ENCODE assay signal across 9 cellular contexts in genomic region chr16:67862623-67863583, GRCh38. TPM values are rescaled to one million over a fixed set of nuclear protein-coding genes. Genes with fewer than 3 reads are reported as not detected.
A peak's percentile ranks its signal among the peaks of the same experiment; 100 is the strongest.
DNase-seq lines count a peak whose midpoint lies in the region; ATAC-seq and TF ChIP-seq lines count a peak whose summit lies in the region.
"Had no signal": no experiment of that assay in that cellular context is flagged by ENCODE, and none has a peak within 500 bp of the region (broad histone marks: within the 10 kb centered on the region; RNA-seq: fewer than 3 reads in every experiment).

No MANE protein-coding gene starts in this region.

- peaks cover 46% of the 10 kb centered on the region for H4K20me1 ChIP-seq in osteoblast (ENCODE audit: insufficient read depth, low read length)

- H3K4me3 ChIP-seq in adipocyte (ENCODE audit: low read length) (peak overlapping the region; percentile 71), gastroesophageal sphincter (no peak overlapping the region), osteoblast (ENCODE audit: insufficient read depth, low read length) (peak overlapping the region; percentile 27)

- ATAC-seq in gastroesophageal sphincter (peak; percentile 90), HG02852 (IDR thresholded peaks at IDR 0.05; ENCODE audit: unreplicated experiment) (no peak)

- H3K36me3 ChIP-seq in adipocyte (ENCODE audit: control insufficient read depth, insufficient read depth, low read length, severe bottlenecking) (peaks cover 14% of the 10 kb centered on the region), gastroesophageal sphincter (peaks cover 0 to 38% of the 10 kb centered on the region in 2 donors), osteoblast (ENCODE audit: insufficient read depth, low read length) (peaks cover 47% of the 10 kb centered on the region)

- peak overlapping the region; percentile 76 for H3K9ac ChIP-seq in adipocyte (ENCODE audit: low read length)

- no peak for TF ChIP-seq POLR2A in gastroesophageal sphincter (IDR thresholded peaks at IDR 0.05)

- H3K4me1 ChIP-seq in adipocyte (ENCODE audit: control insufficient read depth, insufficient read depth, low read length) (peaks cover 59% of the 10 kb centered on the region), gastroesophageal sphincter (peaks cover 2 to 67% (median 34%) of the 10 kb centered on the region in 3 donors), osteoblast (ENCODE audit: insufficient read depth, low read length) (peaks cover 44% of the 10 kb centered on the region)

- H3K9me3 ChIP-seq in adipocyte (ENCODE audit: control insufficient read depth, low read length) (no peaks in the 10 kb centered on the region), gastroesophageal sphincter (no peaks in the 10 kb centered on the region), osteoblast (ENCODE audit: low read depth, low read length) (no peaks in the 10 kb centered on the region)

- H3K79me2 ChIP-seq in osteoblast (ENCODE audit: insufficient read depth, low read length) = peaks cover 95% of the 10 kb centered on the region

- 20 to 71% methylated on average over 3 to 8 of the region's 11 CpGs for WGBS in gastroesophageal sphincter (ENCODE audit: low coverage in 1 of 2), 2 donors

- no peak overlapping the region for H2AFZ ChIP-seq in osteoblast (ENCODE audit: low read length)

- H3K27ac ChIP-seq in gastroesophageal sphincter = peak overlapping the region; percentile 65 to 90 (median 84)
- peak overlapping the region; percentile 89 for H3K27ac ChIP-seq in osteoblast (ENCODE audit: low read depth, low read length)

- no peaks in the 10 kb centered on the region for H3K27me3 ChIP-seq in adipocyte (replicated peaks; ENCODE audit: control insufficient read depth, insufficient read depth, low read length)
- H3K27me3 ChIP-seq in gastroesophageal sphincter = no peaks in the 10 kb centered on the region
- H3K27me3 ChIP-seq in osteoblast (ENCODE audit: insufficient read depth, low read length) = no peaks in the 10 kb centered on the region

- no peak for TF ChIP-seq EP300 in gastroesophageal sphincter (IDR thresholded peaks at IDR 0.05)

- no peak for TF ChIP-seq CTCF in gastroesophageal sphincter (IDR thresholded peaks at IDR 0.05)
- no peak for TF ChIP-seq CTCF in osteoblast (IDR thresholded peaks at IDR 0.05; ENCODE audit: extremely low read depth, low read depth, low read length)

- H3K4me2 ChIP-seq in osteoblast (ENCODE audit: insufficient read depth, low read length) = peak overlapping the region; percentile 71

- DNase-seq in A172 (ENCODE audit: low spot score) (peak; percentile 87), adipocyte (ENCODE audit: low read depth) (peak; percentile 19), osteoblast (ENCODE audit: insufficient read length, low spot score, missing footprints) (peak; percentile 93), NCI-H446 treated with DMSO at 0.1 percent for 48 hours (lab: John Stamatoyannopoulos, UW) (no peak)
- no peak for DNase-seq in activated naive CD4-positive, alpha-beta T cell treated with Interleukin-2 at 50 U/mL for 16 hours
- no peak for DNase-seq in activated CD4-positive, CD25-positive, alpha-beta regulatory T cell (lab: John Stamatoyannopoulos, UW)

RNA-seq across cellular contexts. Expression of gene EDC4, which starts 9.9 kb away (rescaled TPM):
- 31.8 and 50.7 TPM in 2 replicates for total RNA-seq in A172 (2014; rRNA removed; shearing (Covaris generic))
- 10 to 100 TPM; 43.8 to 72.6 (median 53.5) TPM for total RNA-seq in gastroesophageal sphincter
- total RNA-seq in osteoblast = 45.7 and 60.8 TPM in 2 replicates

RNA-seq across cellular contexts. Expression of gene CENPT, which starts 15.4 kb away (rescaled TPM):
- total RNA-seq in A172 (2014; rRNA removed; shearing (Covaris generic)) = 25.5 and 27.9 TPM in 2 replicates
- total RNA-seq in gastroesophageal sphincter (10 to 100 TPM; 15.4 to 44.2 (median 35.3) TPM), osteoblast (24.2 and 25.6 TPM in 2 replicates)

RNA-seq across cellular contexts. Expression of gene NUTF2, which starts 16.2 kb away (rescaled TPM):
- 68.5 and 72.4 TPM in 2 replicates for total RNA-seq in A172 (2014; rRNA removed; shearing (Covaris generic))
- 100 to 1,000 TPM in 3 of 4 donors, 10 to 100 TPM in 1; 90.0 to 194 (median 113) TPM for total RNA-seq in gastroesophageal sphincter
- 203 TPM in 2 replicates for total RNA-seq in osteoblast

RNA-seq across cellular contexts. Expression of gene THAP11, which starts 20.8 kb away (rescaled TPM):
- total RNA-seq in A172 (2014; rRNA removed; shearing (Covaris generic)) = 21.4 and 21.6 TPM in 2 replicates
- 10 to 100 TPM; 52.6 to 78.0 (median 76.0) TPM for total RNA-seq in gastroesophageal sphincter
- 23.6 and 25.7 TPM in 2 replicates for total RNA-seq in osteoblast

RNA-seq across cellular contexts. Expression of gene NRN1L, which starts 21.8 kb away (rescaled TPM):
- not detected in 2 replicates for total RNA-seq in A172 (2014; rRNA removed; shearing (Covaris generic))
- 1 to 10 TPM in 2 of 4 donors, not detected in 2; 1.2 to 2.4 TPM for total RNA-seq in gastroesophageal sphincter
- total RNA-seq in osteoblast = 0.29 TPM in 1 of 2 replicates, not detected in the other
- total RNA-seq: bronchial epithelial cell had no signal

Comparison
In these comparisons a context has a peak if more than half of its experiments do, and no peak if none do; other contexts are left out.
1. DNase-seq: peak in A172 (single experiment), adipocyte (single experiment) and osteoblast (single experiment); none in NCI-H446 treated with DMSO at 0.1 percent for 48 hours (single experiment), activated naive CD4-positive, alpha-beta T cell treated with Interleukin-2 at 50 U/mL for 16 hours (single experiment) and activated CD4-positive, CD25-positive, alpha-beta regulatory T cell (0 of 4).
2. H3K4me3 ChIP-seq: peak in adipocyte (single experiment) and osteoblast (single experiment); none in gastroesophageal sphincter (0 of 2).